In the genomic region with DNA sequence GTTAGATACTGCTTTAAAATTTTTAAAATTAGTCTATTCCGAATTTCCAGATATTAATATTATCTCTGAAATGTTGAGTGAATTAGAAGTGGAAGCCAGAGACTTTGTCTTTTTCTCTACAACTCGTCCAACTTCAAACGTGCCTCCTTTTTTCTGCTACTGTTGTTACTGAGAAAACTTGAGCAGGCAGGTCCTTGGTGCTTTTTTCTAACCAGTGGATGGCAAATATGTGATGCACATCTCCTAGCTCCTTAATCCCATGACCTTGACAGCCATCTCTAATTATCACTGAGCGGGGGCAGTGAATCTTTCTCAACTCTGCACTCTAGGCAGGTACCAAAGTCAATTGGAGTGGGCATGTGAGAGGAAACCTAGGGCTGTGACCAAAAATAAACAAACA, we compare ENCODE assay signal across 17 cellular contexts. TPM values are rescaled to one million over a fixed set of nuclear protein-coding genes. Genes with fewer than 3 reads are reported as not detected.
DNase-seq lines count a peak whose midpoint lies in the region; ATAC-seq and TF ChIP-seq lines count a peak whose summit lies in the region.
"Had no signal": no experiment of that assay in that cellular context is flagged by ENCODE, and none has a peak within 500 bp of the region (broad histone marks: within the 10 kb centered on the region; RNA-seq: fewer than 3 reads in every experiment).

No MANE protein-coding gene starts in this region.

- H3K4me3 Mint-ChIP-seq in WTC11 (no peak overlapping the region), mesothelial cell of epicardium (no peak overlapping the region)
- H3K4me3 Mint-ChIP-seq: CD14-positive monocyte had no signal

- TF ChIP-seq CTCF in WTC11 (IDR thresholded peaks at IDR 0.05) (no peak), mesothelial cell of epicardium (IDR thresholded peaks at IDR 0.05; ENCODE audit: unreplicated experiment) (no peak), smooth muscle cell (IDR thresholded peaks at IDR 0.05; ENCODE audit: borderline replicate concordance, insufficient read depth, poor library complexity, severe bottlenecking) (no peak)

- peaks cover 54% of the 10 kb centered on the region for H3F3A ChIP-seq in smooth muscle cell (ENCODE audit: low read depth)

- H3K36me3 ChIP-seq in smooth muscle cell (ENCODE audit: low read depth), result no peaks in the 10 kb centered on the region
- H3K36me3 ChIP-seq: Peyer's patch had no signal

- POLR2A ChIA-PET in WTC11 (lab: Charles Lee), result no interaction called here

- H4K20me1 ChIP-seq in smooth muscle cell (ENCODE audit: low read depth), result peaks cover 98% of the 10 kb centered on the region

- peaks cover 99% of the 10 kb centered on the region for H3K79me2 ChIP-seq in smooth muscle cell (ENCODE audit: low read depth)

- no peaks in the 10 kb centered on the region for H3K9me3 ChIP-seq in right cardiac atrium (ENCODE audit: control insufficient read depth, low read length)
- H3K9me3 ChIP-seq in smooth muscle cell (replicated peaks; ENCODE audit: low read depth), result no peaks in the 10 kb centered on the region
- H3K9me3 ChIP-seq: Peyer's patch had no signal

- no peaks in the 10 kb centered on the region for H3K36me3 Mint-ChIP-seq in WTC11
- peaks cover 9% of the 10 kb centered on the region for H3K36me3 Mint-ChIP-seq in mesothelial cell of epicardium

- CTCF ChIA-PET in WTC11 (lab: Charles Lee), result no interaction called here

- H3K27me3 Mint-ChIP-seq in WTC11 (ENCODE audit: low read depth) (no peaks in the 10 kb centered on the region), mesothelial cell of epicardium (ENCODE audit: low read depth) (no peaks in the 10 kb centered on the region)

- intact Hi-C loops in right cardiac atrium (cut with DNase I) (no loop called here), left cardiac atrium (cut with DNase I) (no loop called here)

- H3K27ac Mint-ChIP-seq in WTC11 (peak overlapping the region; percentile 64), mesothelial cell of epicardium (peak overlapping the region; percentile 47)

- peaks cover 51% of the 10 kb centered on the region for H3K4me1 Mint-ChIP-seq in WTC11
- H3K4me1 Mint-ChIP-seq in mesothelial cell of epicardium, result peaks cover 28% of the 10 kb centered on the region

- H3K4me2 ChIP-seq in smooth muscle cell, result no peak overlapping the region

- no peak overlapping the region for H3K9ac ChIP-seq in smooth muscle cell (ENCODE audit: low read depth)

- ATAC-seq in right cardiac atrium, result no peak
- no peak for ATAC-seq in left cardiac atrium
- ATAC-seq in WTC11, result no peak
- ATAC-seq in HG02798 (IDR thresholded peaks at IDR 0.05; ENCODE audit: poor library complexity, unreplicated experiment), result no peak
- ATAC-seq: HCT116 had no signal

- H3K27me3 ChIP-seq in right cardiac atrium (ENCODE audit: control insufficient read depth, insufficient read depth) (no peaks in the 10 kb centered on the region), smooth muscle cell (ENCODE audit: low read depth) (no peaks in the 10 kb centered on the region)
- H3K27me3 ChIP-seq: Peyer's patch had no signal

- peak overlapping the region; percentile 27 for H3K27ac ChIP-seq in right cardiac atrium (ENCODE audit: low read length)
- H3K27ac ChIP-seq in smooth muscle cell (ENCODE audit: low read depth), result peak overlapping the region; percentile 96
- H3K27ac ChIP-seq: Peyer's patch had no signal

- H2AFZ ChIP-seq in smooth muscle cell (ENCODE audit: low read depth), result no peak overlapping the region

- peaks cover 8% of the 10 kb centered on the region for H3K4me1 ChIP-seq in right cardiac atrium (ENCODE audit: control insufficient read depth, insufficient read depth, low read length)
- H3K4me1 ChIP-seq in smooth muscle cell (ENCODE audit: low read depth), result peaks cover 33% of the 10 kb centered on the region

- peaks cover 8% of the 10 kb centered on the region for H3K9me3 Mint-ChIP-seq in WTC11
- peaks cover 3% of the 10 kb centered on the region for H3K9me3 Mint-ChIP-seq in mesothelial cell of epicardium

- H3K4me3 ChIP-seq in right cardiac atrium (ENCODE audit: low read length) (no peak overlapping the region), smooth muscle cell (no peak overlapping the region)
- H3K4me3 ChIP-seq: Peyer's patch had no signal

- DNase-seq in right cardiac atrium (no peak), left cardiac atrium (no peak), WTC11 (ENCODE audit: low spot score) (no peak), mesothelial cell of epicardium (ENCODE audit: low spot score in 2 of 2, unreplicated experiment in 2 of 2) (no peak), smooth muscle cell (lab: John Stamatoyannopoulos, UW; ENCODE audit: unreplicated experiment) (no peak), NK-92 (lab: John Stamatoyannopoulos, UW; ENCODE audit: unreplicated experiment) (no peak), NOMO-1 treated with dmso at 0.1 percent for 144 hours (lab: John Stamatoyannopoulos, UW; ENCODE audit: unreplicated experiment) (no peak)
- DNase-seq: COR-L47, KG1, NCI-H1105, NCI-H187, NCI-H69, Peyer's patch, SHP77 treated with DMSO at 0.1 percent for 48 hours had no signal

- 61% methylated on average over 4 of the region's 4 CpGs for WGBS in right cardiac atrium
- WGBS in smooth muscle cell (ENCODE audit: low lambda C conversion rate), result 84% methylated on average over 4 of the region's 4 CpGs

TF ChIP-seq in WTC11, 78 proteins besides CTCF, POLR2A, EP300 and RAD21 (continues in another document):
- TF ChIP-seq OVOL2 (CRISPR knock-in tag; IDR thresholded peaks at IDR 0.05; ENCODE audit: borderline replicate concordance), result no peak
- TF ChIP-seq JUN (CRISPR knock-in tag; IDR thresholded peaks at IDR 0.05), result no peak
- no peak for TF ChIP-seq NR3C1 (CRISPR knock-in tag; conservative IDR thresholded peaks at IDR 0.05; ENCODE audit: low read depth)
- TF ChIP-seq MXD4 (CRISPR knock-in tag; IDR thresholded peaks at IDR 0.05; ENCODE audit: borderline replicate concordance), result no peak
- TF ChIP-seq, protein P1, sequence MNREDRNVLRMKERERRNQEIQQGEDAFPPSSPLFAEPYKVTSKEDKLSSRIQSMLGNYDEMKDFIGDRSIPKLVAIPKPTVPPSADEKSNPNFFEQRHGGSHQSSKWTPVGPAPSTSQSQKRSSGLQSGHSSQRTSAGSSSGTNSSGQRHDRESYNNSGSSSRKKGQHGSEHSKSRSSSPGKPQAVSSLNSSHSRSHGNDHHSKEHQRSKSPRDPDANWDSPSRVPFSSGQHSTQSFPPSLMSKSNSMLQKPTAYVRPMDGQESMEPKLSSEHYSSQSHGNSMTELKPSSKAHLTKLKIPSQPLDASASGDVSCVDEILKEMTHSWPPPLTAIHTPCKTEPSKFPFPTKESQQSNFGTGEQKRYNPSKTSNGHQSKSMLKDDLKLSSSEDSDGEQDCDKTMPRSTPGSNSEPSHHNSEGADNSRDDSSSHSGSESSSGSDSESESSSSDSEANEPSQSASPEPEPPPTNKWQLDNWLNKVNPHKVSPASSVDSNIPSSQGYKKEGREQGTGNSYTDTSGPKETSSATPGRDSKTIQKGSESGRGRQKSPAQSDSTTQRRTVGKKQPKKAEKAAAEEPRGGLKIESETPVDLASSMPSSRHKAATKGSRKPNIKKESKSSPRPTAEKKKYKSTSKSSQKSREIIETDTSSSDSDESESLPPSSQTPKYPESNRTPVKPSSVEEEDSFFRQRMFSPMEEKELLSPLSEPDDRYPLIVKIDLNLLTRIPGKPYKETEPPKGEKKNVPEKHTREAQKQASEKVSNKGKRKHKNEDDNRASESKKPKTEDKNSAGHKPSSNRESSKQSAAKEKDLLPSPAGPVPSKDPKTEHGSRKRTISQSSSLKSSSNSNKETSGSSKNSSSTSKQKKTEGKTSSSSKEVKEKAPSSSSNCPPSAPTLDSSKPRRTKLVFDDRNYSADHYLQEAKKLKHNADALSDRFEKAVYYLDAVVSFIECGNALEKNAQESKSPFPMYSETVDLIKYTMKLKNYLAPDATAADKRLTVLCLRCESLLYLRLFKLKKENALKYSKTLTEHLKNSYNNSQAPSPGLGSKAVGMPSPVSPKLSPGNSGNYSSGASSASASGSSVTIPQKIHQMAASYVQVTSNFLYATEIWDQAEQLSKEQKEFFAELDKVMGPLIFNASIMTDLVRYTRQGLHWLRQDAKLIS (CRISPR knock-in tag; IDR thresholded peaks at IDR 0.05; ENCODE audit: borderline replicate concordance), result no peak
- TF ChIP-seq MYBL2 (CRISPR knock-in tag; IDR thresholded peaks at IDR 0.05), result no peak
- TF ChIP-seq, protein P2, sequence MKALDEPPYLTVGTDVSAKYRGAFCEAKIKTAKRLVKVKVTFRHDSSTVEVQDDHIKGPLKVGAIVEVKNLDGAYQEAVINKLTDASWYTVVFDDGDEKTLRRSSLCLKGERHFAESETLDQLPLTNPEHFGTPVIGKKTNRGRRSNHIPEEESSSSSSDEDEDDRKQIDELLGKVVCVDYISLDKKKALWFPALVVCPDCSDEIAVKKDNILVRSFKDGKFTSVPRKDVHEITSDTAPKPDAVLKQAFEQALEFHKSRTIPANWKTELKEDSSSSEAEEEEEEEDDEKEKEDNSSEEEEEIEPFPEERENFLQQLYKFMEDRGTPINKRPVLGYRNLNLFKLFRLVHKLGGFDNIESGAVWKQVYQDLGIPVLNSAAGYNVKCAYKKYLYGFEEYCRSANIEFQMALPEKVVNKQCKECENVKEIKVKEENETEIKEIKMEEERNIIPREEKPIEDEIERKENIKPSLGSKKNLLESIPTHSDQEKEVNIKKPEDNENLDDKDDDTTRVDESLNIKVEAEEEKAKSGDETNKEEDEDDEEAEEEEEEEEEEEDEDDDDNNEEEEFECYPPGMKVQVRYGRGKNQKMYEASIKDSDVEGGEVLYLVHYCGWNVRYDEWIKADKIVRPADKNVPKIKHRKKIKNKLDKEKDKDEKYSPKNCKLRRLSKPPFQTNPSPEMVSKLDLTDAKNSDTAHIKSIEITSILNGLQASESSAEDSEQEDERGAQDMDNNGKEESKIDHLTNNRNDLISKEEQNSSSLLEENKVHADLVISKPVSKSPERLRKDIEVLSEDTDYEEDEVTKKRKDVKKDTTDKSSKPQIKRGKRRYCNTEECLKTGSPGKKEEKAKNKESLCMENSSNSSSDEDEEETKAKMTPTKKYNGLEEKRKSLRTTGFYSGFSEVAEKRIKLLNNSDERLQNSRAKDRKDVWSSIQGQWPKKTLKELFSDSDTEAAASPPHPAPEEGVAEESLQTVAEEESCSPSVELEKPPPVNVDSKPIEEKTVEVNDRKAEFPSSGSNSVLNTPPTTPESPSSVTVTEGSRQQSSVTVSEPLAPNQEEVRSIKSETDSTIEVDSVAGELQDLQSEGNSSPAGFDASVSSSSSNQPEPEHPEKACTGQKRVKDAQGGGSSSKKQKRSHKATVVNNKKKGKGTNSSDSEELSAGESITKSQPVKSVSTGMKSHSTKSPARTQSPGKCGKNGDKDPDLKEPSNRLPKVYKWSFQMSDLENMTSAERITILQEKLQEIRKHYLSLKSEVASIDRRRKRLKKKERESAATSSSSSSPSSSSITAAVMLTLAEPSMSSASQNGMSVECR (CRISPR knock-in tag; IDR thresholded peaks at IDR 0.05; ENCODE audit: borderline replicate concordance), result no peak
- no peak for TF ChIP-seq NFATC4 (CRISPR knock-in tag; IDR thresholded peaks at IDR 0.05)

RNA-seq across cellular contexts. Expression of a gene that starts 50.7 kb away (rescaled TPM):
- total RNA-seq in right cardiac atrium (100 to 1,000 TPM in 1 of 4 donors, 10 to 100 TPM in 3; 82.9 to 117 (median 84.9) TPM), left cardiac atrium (10 to 100 TPM; 82.4 to 98.3 TPM), WTC11 (2021) (40.7 to 44.5 TPM (median 42.8 TPM) in 3 replicates), mesothelial cell of epicardium (123 to 131 TPM (median 123 TPM) in 3 replicates), smooth muscle cell (265 and 294 TPM in 2 replicates)
- polyA plus RNA-seq in right cardiac atrium (15.8 TPM), smooth muscle cell (149 and 161 TPM in 2 replicates)
